8 cellular contexts compared by ENCODE assay signal in the genomic region with DNA sequence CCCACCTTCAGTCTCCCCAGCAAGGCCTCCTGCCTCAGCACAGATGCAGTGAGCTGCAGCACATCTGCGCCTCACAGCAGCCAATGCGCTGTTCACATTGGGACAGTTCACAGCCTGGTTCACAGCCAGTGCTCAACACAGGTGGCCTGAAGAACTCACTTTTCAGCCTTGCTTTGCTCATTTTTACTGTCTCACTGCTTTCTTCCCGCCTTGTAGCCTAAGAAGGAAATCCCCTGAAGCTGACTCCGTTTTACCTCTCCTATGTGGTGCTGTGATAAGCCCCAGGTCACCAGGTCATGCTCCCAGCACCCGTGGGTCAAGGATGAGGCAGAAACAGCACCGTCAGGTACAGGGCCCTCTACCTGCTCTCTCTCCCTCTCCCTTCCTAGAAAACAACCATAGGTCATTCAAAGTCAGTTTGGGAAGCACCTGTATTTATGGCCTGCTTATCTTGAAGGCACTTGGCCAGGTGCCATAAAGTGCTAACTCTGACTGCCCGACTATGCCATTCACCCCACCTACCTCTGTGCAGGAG. TPM values are rescaled to one million over a fixed set of nuclear protein-coding genes. Genes with fewer than 3 reads are reported as not detected.
A peak's percentile ranks its signal among the peaks of the same experiment; 100 is the strongest.
DNase-seq lines count a peak whose midpoint lies in the region; ATAC-seq and TF ChIP-seq lines count a peak whose summit lies in the region.

No MANE protein-coding gene starts in this region.

- BruUV-seq in Calu3 (replicated peaks; lab: Mats Ljungman, UMichigan), result no TSS peak

- H3K4me1 Mint-ChIP-seq in Calu3 (ENCODE audit: low read depth, unreplicated experiment) (peaks cover 76% of the 10 kb centered on the region), nephron progenitor cell (peaks cover 41% of the 10 kb centered on the region)
- H3K4me1 Mint-ChIP-seq in T-helper 2 cell treated with Interferon-gamma antibody and Interleukin-4, amounts not matched to agents 5 μg/mL and 100 μg/mL, for 36 hours (ENCODE audit: low read depth), result peaks cover 41% of the 10 kb centered on the region

- intact Hi-C loops in Calu3 (cut with micrococcal nuclease; ENCODE audit: unreplicated experiment), result loop anchor here (5.0 to 10.0 kb wide), 3 partner anchors 104 to 286 kb away; a partner anchor contains a TSS
- intact Hi-C loops in colonic mucosa (cut with DNase I), result loop anchor here (5.0 kb wide), 1 partner anchor 171 kb away; no protein-coding TSS in a partner anchor

- no peaks in the 10 kb centered on the region for H3K27me3 Mint-ChIP-seq in Calu3 (ENCODE audit: unreplicated experiment)
- H3K27me3 Mint-ChIP-seq in T-helper 2 cell treated with Interferon-gamma antibody and Interleukin-4, amounts not matched to agents 5 μg/mL and 100 μg/mL, for 36 hours (ENCODE audit: low read depth), result peaks cover 47% of the 10 kb centered on the region
- H3K27me3 Mint-ChIP-seq in nephron progenitor cell (ENCODE audit: low read depth, poor library complexity), result peaks cover 47% of the 10 kb centered on the region

- H3K9ac ChIP-seq in colonic mucosa (ENCODE audit: low read depth in 2 of 2, low read length in 2 of 2), result peak overlapping the region in 1 of 2 donors; percentile 22

- peaks cover 7% of the 10 kb centered on the region for H3K27me3 ChIP-seq in colonic mucosa

- peak overlapping the region; percentile 58 for H3K27ac Mint-ChIP-seq in Calu3 (ENCODE audit: unreplicated experiment)
- H3K27ac Mint-ChIP-seq in T-helper 2 cell treated with Interferon-gamma antibody and Interleukin-4, amounts not matched to agents 5 μg/mL and 100 μg/mL, for 36 hours, result no peak overlapping the region
- H3K27ac Mint-ChIP-seq in nephron progenitor cell, result no peak overlapping the region

- no peak for ATAC-seq in GM18511 (IDR thresholded peaks at IDR 0.05; ENCODE audit: unreplicated experiment)

- peak; percentile 49 for DNase-seq in Calu3
- no peak for DNase-seq in T-helper 2 cell treated with Interferon-gamma antibody and Interleukin-4, amounts not matched to agents 5 μg/mL and 100 μg/mL, for 36 hours (ENCODE audit: low spot score)
- peak; percentile 78 for DNase-seq in colonic mucosa
- DNase-seq in nephron progenitor cell, result peak; percentile 6
- DNase-seq in HPDE6-E6E7 (ENCODE audit: extremely low spot score), result no peak
- DNase-seq in NCI-H345 treated with DMSO at 0.1 percent for 48 hours (lab: John Stamatoyannopoulos, UW; ENCODE audit: unreplicated experiment), result no peak
- DNase-seq in amygdala (lab: John Stamatoyannopoulos, UW), result no peak

- CTCF ChIA-PET in Calu3 (lab: Charles Lee), result interaction anchor here (2.4 kb wide), 1 partner anchor 116 kb away, joined by 14 read pairs; no protein-coding TSS in a partner anchor

- H3K4me1 ChIP-seq in colonic mucosa, result peaks cover 8% of the 10 kb centered on the region

- peak overlapping the region; percentile 11 for H3K4me3 ChIP-seq in colonic mucosa

- TF ChIP-seq CTCF in Calu3 (IDR thresholded peaks at IDR 0.05; ENCODE audit: unreplicated experiment) (no peak), colonic mucosa (IDR thresholded peaks at IDR 0.05) (no peak), nephron progenitor cell (IDR thresholded peaks at IDR 0.05) (no peak)

- no peaks in the 10 kb centered on the region for H3K36me3 ChIP-seq in colonic mucosa

- no peaks in the 10 kb centered on the region for H3K9me3 ChIP-seq in colonic mucosa

- peaks cover 37% of the 10 kb centered on the region for H3K36me3 Mint-ChIP-seq in Calu3 (ENCODE audit: insufficient read depth, unreplicated experiment)
- no peaks in the 10 kb centered on the region for H3K36me3 Mint-ChIP-seq in T-helper 2 cell treated with Interferon-gamma antibody and Interleukin-4, amounts not matched to agents 5 μg/mL and 100 μg/mL, for 36 hours (ENCODE audit: low read depth)
- H3K36me3 Mint-ChIP-seq in nephron progenitor cell (ENCODE audit: low read depth), result no peaks in the 10 kb centered on the region

- H3K9me3 Mint-ChIP-seq in Calu3 (ENCODE audit: low read depth, unreplicated experiment) (no peaks in the 10 kb centered on the region), nephron progenitor cell (no peaks in the 10 kb centered on the region)
- no peaks in the 10 kb centered on the region for H3K9me3 Mint-ChIP-seq in T-helper 2 cell treated with Interferon-gamma antibody and Interleukin-4, amounts not matched to agents 5 μg/mL and 100 μg/mL, for 36 hours

- H3K27ac ChIP-seq in colonic mucosa, result no peak overlapping the region

- H3K4me3 Mint-ChIP-seq in Calu3 (ENCODE audit: low read depth, unreplicated experiment), result peak overlapping the region; percentile 79
- peak overlapping the region; percentile 84 for H3K4me3 Mint-ChIP-seq in T-helper 2 cell treated with Interferon-gamma antibody and Interleukin-4, amounts not matched to agents 5 μg/mL and 100 μg/mL, for 36 hours
- H3K4me3 Mint-ChIP-seq in nephron progenitor cell, result peak overlapping the region; percentile 86

RNA-seq across cellular contexts. Expression of a gene that starts 1.1 kb away (rescaled TPM):
- total RNA-seq in Calu3 (2022), result 4.5 and 5.8 TPM in 2 replicates
- total RNA-seq in colonic mucosa, result 1 to 10 TPM in 1 of 2 donors, under 1 TPM in 1; 0.25 to 2.7 TPM

Comparison
In these comparisons a context has a peak if more than half of its experiments do, and no peak if none do; other contexts are left out.
1. DNase-seq: peak in Calu3 (single experiment), colonic mucosa (single experiment) and nephron progenitor cell (single experiment); none in T-helper 2 cell treated with Interferon-gamma antibody and Interleukin-4, amounts not matched to agents 5 μg/mL and 100 μg/mL, for 36 hours (single experiment), HPDE6-E6E7 (single experiment), NCI-H345 treated with DMSO at 0.1 percent for 48 hours (single experiment) and amygdala (0 of 56).
2. Peak in every context shown above with its lines, with median percentiles within 50 percentile points of each other: H3K4me3 Mint-ChIP-seq.